Comparison of ENCODE assay signal across 13 cellular contexts in genomic region chr1:108584320-108584968, GRCh38. TPM values are rescaled to one million over a fixed set of nuclear protein-coding genes. Genes with fewer than 3 reads are reported as not detected.
DNase-seq lines count a peak whose midpoint lies in the region; ATAC-seq and TF ChIP-seq lines count a peak whose summit lies in the region.
"Had no signal": no experiment of that assay in that cellular context is flagged by ENCODE, and none has a peak within 500 bp of the region (broad histone marks: within the 10 kb centered on the region; RNA-seq: fewer than 3 reads in every experiment).

No MANE protein-coding gene starts in this region.

- H3K4me1 Mint-ChIP-seq in CD14-positive monocyte, result peaks cover 47% of the 10 kb centered on the region

- H3K4me3 Mint-ChIP-seq in CD14-positive monocyte, result peak overlapping the region in 1 of 2 donors; percentile 56

- H3K36me3 ChIP-seq in liver (ENCODE audit: control insufficient read depth in 4 of 4, insufficient read depth in 3 of 4, low read depth in 1 of 4, low read length in 3 of 4), result no peaks in the 10 kb centered on the region

- H3K9ac ChIP-seq in liver (ENCODE audit: low read depth in 1 of 2, low read length in 2 of 2), result no peak overlapping the region
- H3K9ac ChIP-seq: BLaER1 had no signal

- peaks cover 0 to 2% (median 0%) of the 10 kb centered on the region in 3 donors for H3K27me3 Mint-ChIP-seq in CD14-positive monocyte (ENCODE audit: low read depth in 3 of 3)
- H3K27me3 Mint-ChIP-seq: naive B cell had no signal

- TF ChIP-seq CTCF in CD14-positive monocyte (IDR thresholded peaks at IDR 0.05) (no peak), liver (IDR thresholded peaks at IDR 0.05; ENCODE audit: low read depth, low read length, missing input control) (no peak)

- ATAC-seq in HG02885 (IDR thresholded peaks at IDR 0.05; ENCODE audit: poor library complexity, unreplicated experiment) (peak; percentile 81), HG03342 (IDR thresholded peaks at IDR 0.05; ENCODE audit: unreplicated experiment) (no peak)

- peak overlapping the region; percentile 69 to 95 (median 87) for H3K27ac Mint-ChIP-seq in CD14-positive monocyte

- H3K4me1 ChIP-seq in liver (ENCODE audit: control insufficient read depth in 4 of 4, insufficient read depth in 4 of 4, low read length in 3 of 4), result peaks cover 0 to 4% (median 0%) of the 10 kb centered on the region in 4 donors
- H3K4me1 ChIP-seq: BLaER1 had no signal

- intact Hi-C loops in CD14-positive monocyte (cut with micrococcal nuclease), result no loop called here

- peak overlapping the region; percentile 21 to 29 for H3K27ac ChIP-seq in liver (ENCODE audit: low read depth in 1 of 2, low read length in 2 of 2)
- H3K27ac ChIP-seq: BLaER1 had no signal

- H3K9me3 Mint-ChIP-seq in CD14-positive monocyte, result peaks cover 5 to 16% (median 9%) of the 10 kb centered on the region in 7 donors

- no peaks in the 10 kb centered on the region for H3K27me3 ChIP-seq in liver (ENCODE audit: control insufficient read depth in 4 of 4, insufficient read depth in 4 of 4, low read length in 3 of 4)
- H3K27me3 ChIP-seq: BLaER1 had no signal

- TF ChIP-seq RAD21 in liver (IDR thresholded peaks at IDR 0.05), result no peak

- no peak overlapping the region for H3K4me3 ChIP-seq in liver (ENCODE audit: low read depth in 1 of 3, low read length in 3 of 3)
- H3K4me3 ChIP-seq: BLaER1 had no signal

- peaks cover 0 to 4% (median 3%) of the 10 kb centered on the region in 4 donors for H3K9me3 ChIP-seq in liver (ENCODE audit: control insufficient read depth in 4 of 4, low read length in 3 of 4)

- WGBS in liver, result 42% methylated on average over 5 of the region's 5 CpGs

- peaks cover 14 to 15% of the 10 kb centered on the region in 2 donors for H3K36me3 Mint-ChIP-seq in CD14-positive monocyte
- H3K36me3 Mint-ChIP-seq: naive B cell had no signal

- no peak for DNase-seq in CD14-positive monocyte (ENCODE audit: low spot score)
- DNase-seq in SIG-M5 (lab: John Stamatoyannopoulos, UW), result peak; percentile 30
- DNase-seq in NK-92 treated with Interleukin-12 subunit alpha and Interleukin-12 subunit beta, amount 100 ng/mL, for 24 hours (lab: John Stamatoyannopoulos, UW), result no peak
- DNase-seq in NCI-H69 (lab: John Stamatoyannopoulos, UW), result no peak
- DNase-seq in NCI-H2029 treated with DMSO at 0.1 percent for 48 hours (lab: John Stamatoyannopoulos, UW), result no peak
- DNase-seq: activated CD8-positive, alpha-beta memory T cell treated with anti-CD3 and anti-CD28 coated beads for 24 hours; amniotic stem cell; naive B cell; NCI-H226 had no signal

TF ChIP-seq in liver, 16 proteins besides CTCF, POLR2A, EP300 and RAD21:
- no peak for TF ChIP-seq HNF4G (IDR thresholded peaks at IDR 0.05)
- TF ChIP-seq GABPA (IDR thresholded peaks at IDR 0.05 in 1 of 2, conservative IDR thresholded peaks at IDR 0.05 in 1 of 2), result no peak
- TF ChIP-seq ATF3 (IDR thresholded peaks at IDR 0.05), result no peak
- no peak for TF ChIP-seq NR2F2 (IDR thresholded peaks at IDR 0.05)
- TF ChIP-seq JUND (IDR thresholded peaks at IDR 0.05), result peak; percentile 68 to 77
- TF ChIP-seq FOXA2 (IDR thresholded peaks at IDR 0.05), result no peak

RNA-seq across cellular contexts. Expression of gene EEIG2, which starts 24.5 kb away (rescaled TPM):
- polyA plus RNA-seq in CD14-positive monocyte (1 to 10 TPM; 1.4 to 4.3 TPM), liver (under 1 TPM; 0.50 to 0.97 TPM)
- 10 to 100 TPM in 1 of 2 donors, 1 to 10 TPM in 1; 2.3 to 10.6 TPM for total RNA-seq in liver
